In the genomic region with DNA sequence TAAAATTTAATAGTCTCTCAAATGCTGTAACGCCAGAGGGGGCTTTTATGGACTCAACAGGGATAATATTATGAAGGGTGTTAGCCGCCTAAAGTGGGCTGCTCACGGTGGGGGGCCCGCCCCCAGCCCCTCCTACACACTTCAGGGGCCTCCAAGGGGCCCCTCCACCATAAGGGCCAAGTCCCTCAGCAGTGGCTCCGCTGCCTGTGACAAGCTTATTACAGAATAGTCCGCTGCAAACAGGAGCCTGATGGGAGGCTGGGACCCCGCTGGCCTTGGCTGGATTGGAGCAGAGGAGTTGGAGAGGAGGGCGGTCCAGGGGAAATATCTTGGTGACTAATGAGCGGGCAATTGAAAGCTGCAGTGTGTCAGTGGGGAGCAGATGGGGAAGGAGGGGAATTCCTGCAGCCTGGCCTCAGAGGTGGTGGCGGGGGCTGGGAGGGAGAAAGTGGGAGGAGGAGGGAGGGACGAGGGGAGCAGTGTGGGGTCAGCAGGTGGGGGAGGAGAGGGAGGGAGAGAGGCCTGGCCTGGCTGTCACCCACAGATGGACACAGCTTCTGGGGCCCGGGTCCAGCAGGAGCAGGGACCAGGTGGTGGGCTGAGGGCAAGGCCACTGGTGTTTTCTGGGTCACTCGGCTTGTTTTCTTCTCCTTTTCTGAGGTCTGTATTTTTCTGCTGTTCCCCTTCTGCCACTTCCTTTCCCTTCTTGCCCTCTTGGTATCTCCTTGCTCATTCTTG, we compare ENCODE assay signal across 1 cellular context.
TF ChIP-seq lines count a peak whose summit lies in the region.

No MANE protein-coding gene starts in this region.

TF ChIP-seq in HEK293, 187 proteins besides CTCF, POLR2A, EP300 and RAD21 (continued from another document and continues in another):
- TF ChIP-seq, protein P1, sequence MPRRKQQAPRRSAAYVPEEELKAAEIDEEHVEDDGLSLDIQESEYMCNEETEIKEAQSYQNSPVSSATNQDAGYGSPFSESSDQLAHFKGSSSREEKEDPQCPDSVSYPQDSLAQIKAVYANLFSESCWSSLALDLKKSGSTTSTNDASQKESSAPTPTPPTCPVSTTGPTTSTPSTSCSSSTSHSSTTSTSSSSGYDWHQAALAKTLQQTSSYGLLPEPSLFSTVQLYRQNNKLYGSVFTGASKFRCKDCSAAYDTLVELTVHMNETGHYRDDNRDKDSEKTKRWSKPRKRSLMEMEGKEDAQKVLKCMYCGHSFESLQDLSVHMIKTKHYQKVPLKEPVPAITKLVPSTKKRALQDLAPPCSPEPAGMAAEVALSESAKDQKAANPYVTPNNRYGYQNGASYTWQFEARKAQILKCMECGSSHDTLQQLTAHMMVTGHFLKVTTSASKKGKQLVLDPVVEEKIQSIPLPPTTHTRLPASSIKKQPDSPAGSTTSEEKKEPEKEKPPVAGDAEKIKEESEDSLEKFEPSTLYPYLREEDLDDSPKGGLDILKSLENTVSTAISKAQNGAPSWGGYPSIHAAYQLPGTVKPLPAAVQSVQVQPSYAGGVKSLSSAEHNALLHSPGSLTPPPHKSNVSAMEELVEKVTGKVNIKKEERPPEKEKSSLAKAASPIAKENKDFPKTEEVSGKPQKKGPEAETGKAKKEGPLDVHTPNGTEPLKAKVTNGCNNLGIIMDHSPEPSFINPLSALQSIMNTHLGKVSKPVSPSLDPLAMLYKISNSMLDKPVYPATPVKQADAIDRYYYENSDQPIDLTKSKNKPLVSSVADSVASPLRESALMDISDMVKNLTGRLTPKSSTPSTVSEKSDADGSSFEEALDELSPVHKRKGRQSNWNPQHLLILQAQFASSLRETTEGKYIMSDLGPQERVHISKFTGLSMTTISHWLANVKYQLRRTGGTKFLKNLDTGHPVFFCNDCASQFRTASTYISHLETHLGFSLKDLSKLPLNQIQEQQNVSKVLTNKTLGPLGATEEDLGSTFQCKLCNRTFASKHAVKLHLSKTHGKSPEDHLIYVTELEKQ (tag by site-specific recombination; IDR thresholded peaks at IDR 0.05; ENCODE audit: borderline replicate concordance) = no peak
- TF ChIP-seq ZNF660 (tag by site-specific recombination; IDR thresholded peaks at IDR 0.05) (peak; percentile 33; the same call in 1 of the 2 replicates), ZNF596 (tag by site-specific recombination; IDR thresholded peaks at IDR 0.05) (no peak), ZNF184 (tag by site-specific recombination; IDR thresholded peaks at IDR 0.05) (no peak), ZNF362 (tag by site-specific recombination; IDR thresholded peaks at IDR 0.05) (no peak), ZNF677 (tag by site-specific recombination; IDR thresholded peaks at IDR 0.05) (no peak), SCRT2 (tag by site-specific recombination; IDR thresholded peaks at IDR 0.05) (no peak), ZNF776 (tag by site-specific recombination; IDR thresholded peaks at IDR 0.05; ENCODE audit: borderline replicate concordance) (no peak), ZNF544 (tag by site-specific recombination; IDR thresholded peaks at IDR 0.05) (no peak), ZNF510 (tag by site-specific recombination; IDR thresholded peaks at IDR 0.05; ENCODE audit: insufficient replicate concordance) (no peak), HOXC10 (CRISPR knock-in tag; IDR thresholded peaks at IDR 0.05) (no peak), GLI2 (tag by site-specific recombination; IDR thresholded peaks at IDR 0.05; ENCODE audit: borderline replicate concordance, low read depth) (no peak), TCF7L2 (IDR thresholded peaks at IDR 0.05; ENCODE audit: borderline replicate concordance, low read depth, low read length) (no peak), ZNF274 (IDR thresholded peaks at IDR 0.05; ENCODE audit: low read length) (no peak), ZNF274 (tag by site-specific recombination; IDR thresholded peaks at IDR 0.05; ENCODE audit: borderline replicate concordance) (no peak), ZNF148 (tag by site-specific recombination; IDR thresholded peaks at IDR 0.05; ENCODE audit: borderline replicate concordance) (no peak), ZXDB (tag by site-specific recombination; IDR thresholded peaks at IDR 0.05) (no peak), ZNF48 (tag by site-specific recombination; IDR thresholded peaks at IDR 0.05) (no peak), ZNF10 (tag by site-specific recombination; IDR thresholded peaks at IDR 0.05) (no peak), ZNF214 (tag by site-specific recombination; IDR thresholded peaks at IDR 0.05; ENCODE audit: borderline replicate concordance) (no peak), KLF10 (tag by site-specific recombination; IDR thresholded peaks at IDR 0.05) (no peak), KLF17 (tag by site-specific recombination; IDR thresholded peaks at IDR 0.05) (peak; percentile 82; the same call in 1 of the 2 replicates), ZNF132 (tag by site-specific recombination; IDR thresholded peaks at IDR 0.05; ENCODE audit: borderline replicate concordance) (no peak), PRDM6 (tag by site-specific recombination; IDR thresholded peaks at IDR 0.05) (no peak), ZNF560 (tag by site-specific recombination; IDR thresholded peaks at IDR 0.05; ENCODE audit: borderline replicate concordance) (no peak), ZNF416 (tag by site-specific recombination; IDR thresholded peaks at IDR 0.05) (no peak), ZNF169 (tag by site-specific recombination; IDR thresholded peaks at IDR 0.05) (no peak), PBX3 (CRISPR knock-in tag; IDR thresholded peaks at IDR 0.05) (no peak), ZBTB7A (tag by site-specific recombination; IDR thresholded peaks at IDR 0.05; ENCODE audit: low read depth) (no peak), FEZF1 (tag by site-specific recombination; IDR thresholded peaks at IDR 0.05) (no peak), ZSCAN23 (tag by site-specific recombination; IDR thresholded peaks at IDR 0.05) (no peak), HIC1 (tag by site-specific recombination; IDR thresholded peaks at IDR 0.05) (no peak), ZNF555 (tag by site-specific recombination; conservative IDR thresholded peaks at IDR 0.05) (no peak)
- TF ChIP-seq, protein P2, sequence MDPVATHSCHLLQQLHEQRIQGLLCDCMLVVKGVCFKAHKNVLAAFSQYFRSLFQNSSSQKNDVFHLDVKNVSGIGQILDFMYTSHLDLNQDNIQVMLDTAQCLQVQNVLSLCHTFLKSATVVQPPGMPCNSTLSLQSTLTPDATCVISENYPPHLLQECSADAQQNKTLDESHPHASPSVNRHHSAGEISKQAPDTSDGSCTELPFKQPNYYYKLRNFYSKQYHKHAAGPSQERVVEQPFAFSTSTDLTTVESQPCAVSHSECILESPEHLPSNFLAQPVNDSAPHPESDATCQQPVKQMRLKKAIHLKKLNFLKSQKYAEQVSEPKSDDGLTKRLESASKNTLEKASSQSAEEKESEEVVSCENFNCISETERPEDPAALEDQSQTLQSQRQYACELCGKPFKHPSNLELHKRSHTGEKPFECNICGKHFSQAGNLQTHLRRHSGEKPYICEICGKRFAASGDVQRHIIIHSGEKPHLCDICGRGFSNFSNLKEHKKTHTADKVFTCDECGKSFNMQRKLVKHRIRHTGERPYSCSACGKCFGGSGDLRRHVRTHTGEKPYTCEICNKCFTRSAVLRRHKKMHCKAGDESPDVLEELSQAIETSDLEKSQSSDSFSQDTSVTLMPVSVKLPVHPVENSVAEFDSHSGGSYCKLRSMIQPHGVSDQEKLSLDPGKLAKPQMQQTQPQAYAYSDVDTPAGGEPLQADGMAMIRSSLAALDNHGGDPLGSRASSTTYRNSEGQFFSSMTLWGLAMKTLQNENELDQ (tag by site-specific recombination; IDR thresholded peaks at IDR 0.05; ENCODE audit: low read depth) = no peak
- TF ChIP-seq, protein P3, sequence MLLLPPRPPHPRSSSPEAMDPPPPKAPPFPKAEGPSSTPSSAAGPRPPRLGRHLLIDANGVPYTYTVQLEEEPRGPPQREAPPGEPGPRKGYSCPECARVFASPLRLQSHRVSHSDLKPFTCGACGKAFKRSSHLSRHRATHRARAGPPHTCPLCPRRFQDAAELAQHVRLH (tag by site-specific recombination; IDR thresholded peaks at IDR 0.05) = no peak
- TF ChIP-seq, protein P4, sequence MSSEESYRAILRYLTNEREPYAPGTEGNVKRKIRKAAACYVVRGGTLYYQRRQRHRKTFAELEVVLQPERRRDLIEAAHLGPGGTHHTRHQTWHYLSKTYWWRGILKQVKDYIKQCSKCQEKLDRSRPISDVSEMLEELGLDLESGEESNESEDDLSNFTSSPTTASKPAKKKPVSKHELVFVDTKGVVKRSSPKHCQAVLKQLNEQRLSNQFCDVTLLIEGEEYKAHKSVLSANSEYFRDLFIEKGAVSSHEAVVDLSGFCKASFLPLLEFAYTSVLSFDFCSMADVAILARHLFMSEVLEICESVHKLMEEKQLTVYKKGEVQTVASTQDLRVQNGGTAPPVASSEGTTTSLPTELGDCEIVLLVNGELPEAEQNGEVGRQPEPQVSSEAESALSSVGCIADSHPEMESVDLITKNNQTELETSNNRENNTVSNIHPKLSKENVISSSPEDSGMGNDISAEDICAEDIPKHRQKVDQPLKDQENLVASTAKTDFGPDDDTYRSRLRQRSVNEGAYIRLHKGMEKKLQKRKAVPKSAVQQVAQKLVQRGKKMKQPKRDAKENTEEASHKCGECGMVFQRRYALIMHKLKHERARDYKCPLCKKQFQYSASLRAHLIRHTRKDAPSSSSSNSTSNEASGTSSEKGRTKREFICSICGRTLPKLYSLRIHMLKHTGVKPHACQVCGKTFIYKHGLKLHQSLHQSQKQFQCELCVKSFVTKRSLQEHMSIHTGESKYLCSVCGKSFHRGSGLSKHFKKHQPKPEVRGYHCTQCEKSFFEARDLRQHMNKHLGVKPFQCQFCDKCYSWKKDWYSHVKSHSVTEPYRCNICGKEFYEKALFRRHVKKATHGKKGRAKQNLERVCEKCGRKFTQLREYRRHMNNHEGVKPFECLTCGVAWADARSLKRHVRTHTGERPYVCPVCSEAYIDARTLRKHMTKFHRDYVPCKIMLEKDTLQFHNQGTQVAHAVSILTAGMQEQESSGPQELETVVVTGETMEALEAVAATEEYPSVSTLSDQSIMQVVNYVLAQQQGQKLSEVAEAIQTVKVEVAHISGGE (tag by site-specific recombination; conservative IDR thresholded peaks at IDR 0.05; ENCODE audit: low read depth) = no peak
